In genomic region chr10:62016477-62017140, GRCh38 we compare ENCODE assay signal across 8 cellular contexts.
DNase-seq lines count a peak whose midpoint lies in the region; ATAC-seq, FAIRE-seq and TF ChIP-seq lines count a peak whose summit lies in the region.

No MANE protein-coding gene starts in this region.

- H3K4me3 ChIP-seq in CD8-positive, alpha-beta T cell (ENCODE audit: low read depth, low read length): no peak overlapping the region
- H3K4me3 ChIP-seq in kidney (ENCODE audit: low read length in 2 of 2): no peak overlapping the region

- peaks cover 26% of the 10 kb centered on the region for H3K36me3 Mint-ChIP-seq in CD8-positive, alpha-beta T cell

- H3K4me1 Mint-ChIP-seq in CD8-positive, alpha-beta T cell (ENCODE audit: low read depth): peaks cover 21% of the 10 kb centered on the region

- CTCF ChIA-PET in CD8-positive, alpha-beta T cell (lab: Charles Lee): interaction anchor here (1.8 kb wide), 1 partner anchor 21 kb away, joined by 4 read pairs; no protein-coding TSS in a partner anchor

- no peaks in the 10 kb centered on the region for H3K27me3 Mint-ChIP-seq in CD8-positive, alpha-beta T cell (ENCODE audit: low read depth)

- H3K27me3 ChIP-seq in CD8-positive, alpha-beta T cell (ENCODE audit: insufficient read depth, low read length): no peaks in the 10 kb centered on the region

- H3K9me3 ChIP-seq in CD8-positive, alpha-beta T cell (ENCODE audit: low read length): no peaks in the 10 kb centered on the region
- no peaks in the 10 kb centered on the region for H3K9me3 ChIP-seq in kidney (ENCODE audit: control insufficient read depth in 1 of 2, low read length in 2 of 2)

- H3K27ac ChIP-seq in CD8-positive, alpha-beta T cell (ENCODE audit: low read depth, low read length): no peak overlapping the region
- H3K27ac ChIP-seq in kidney (ENCODE audit: low read depth in 2 of 2, low read length in 2 of 2): no peak overlapping the region

- no peak for FAIRE-seq in kidney (lab: Jason Lieb, UNC)

- H3K27ac Mint-ChIP-seq in CD8-positive, alpha-beta T cell: peak overlapping the region; percentile 63

- H3K9ac ChIP-seq in kidney (ENCODE audit: low read length in 2 of 2): no peak overlapping the region

- DNase-seq in CD8-positive, alpha-beta T cell: no peak
- DNase-seq in Kasumi-1 (lab: John Stamatoyannopoulos, UW) (peak; percentile 29 to 52), left colon (no peak), kidney (no peak), ACHN (no peak)
- no peak for DNase-seq in activated effector memory CD4-positive, alpha-beta T cell treated with Interleukin-2 at 50 U/mL for 16 hours

- H3K4me1 ChIP-seq in CD8-positive, alpha-beta T cell (ENCODE audit: insufficient read depth, low read length): no peaks in the 10 kb centered on the region
- H3K4me1 ChIP-seq in kidney (ENCODE audit: control insufficient read depth in 1 of 2, insufficient read depth in 1 of 2, low read depth in 1 of 2, low read length in 2 of 2): peaks cover 8 to 10% of the 10 kb centered on the region in 2 donors

- no peaks in the 10 kb centered on the region for H3K9me3 Mint-ChIP-seq in CD8-positive, alpha-beta T cell

- H3K4me3 Mint-ChIP-seq in CD8-positive, alpha-beta T cell: no peak overlapping the region

- in situ Hi-C loops in ACHN (cut with HindIII; ENCODE audit: low pct_ligation_motif_present, low pct_unique_long_range_greater_than_20kb, low sequenced_read_pairs): no loop called here

- POLR2A ChIA-PET in CD8-positive, alpha-beta T cell (lab: Charles Lee): interaction anchor here (1.3 kb wide), 1 partner anchor 74 kb away, joined by 4 read pairs; no protein-coding TSS in a partner anchor

- intact Hi-C loops in CD8-positive, alpha-beta T cell (cut with DNase I, micrococcal nuclease): no loop called here
- intact Hi-C loops in left colon (cut with DNase I, micrococcal nuclease) (no loop called here), kidney (cut with DNase I) (no loop called here)

- TF ChIP-seq CTCF in CD8-positive, alpha-beta T cell (IDR thresholded peaks at IDR 0.05): no peak
- no peak for TF ChIP-seq CTCF in kidney (IDR thresholded peaks at IDR 0.05; ENCODE audit: borderline replicate concordance, extremely low read depth, insufficient read depth)

- peak; percentile 51 for ATAC-seq in CD8-positive, alpha-beta T cell
- peak; percentile 36 for ATAC-seq in GM21381 (IDR thresholded peaks at IDR 0.05; ENCODE audit: unreplicated experiment)
- ATAC-seq in left colon: peak; percentile 53
- ATAC-seq in HG03439 (IDR thresholded peaks at IDR 0.05; ENCODE audit: unreplicated experiment): no peak

- no peaks in the 10 kb centered on the region for H3K36me3 ChIP-seq in CD8-positive, alpha-beta T cell (ENCODE audit: insufficient read depth, low read length)
- no peaks in the 10 kb centered on the region for H3K36me3 ChIP-seq in kidney (ENCODE audit: control insufficient read depth in 1 of 2, insufficient read depth in 2 of 2, low read length in 2 of 2)

Comparison
In these comparisons a context has a peak if more than half of its experiments do, and no peak if none do; other contexts are left out.
1. DNase-seq: peak in Kasumi-1 (2 of 2); none in CD8-positive, alpha-beta T cell (0 of 7), left colon (0 of 2), activated effector memory CD4-positive, alpha-beta T cell treated with Interleukin-2 at 50 U/mL for 16 hours (single experiment), kidney (single experiment) and ACHN (single experiment).